ENCODE assay signal across 12 cellular contexts in genomic region chr6:42086046-42086664, GRCh38. TPM values are rescaled to one million over a fixed set of nuclear protein-coding genes. Genes with fewer than 3 reads are reported as not detected.
A peak's percentile ranks its signal among the peaks of the same experiment; 100 is the strongest.
DNase-seq lines count a peak whose midpoint lies in the region; FAIRE-seq and TF ChIP-seq lines count a peak whose summit lies in the region.
"Had no signal": no experiment of that assay in that cellular context is flagged by ENCODE, and none has a peak within 500 bp of the region (broad histone marks: within the 10 kb centered on the region; RNA-seq: fewer than 3 reads in every experiment).

No MANE protein-coding gene starts in this region.

- H3K4me3 Mint-ChIP-seq in progenitor cell of endocrine pancreas (ENCODE audit: low read depth) = no peak overlapping the region
- H3K4me3 Mint-ChIP-seq: activated B cell treated with CpG ODN at 0.5 μM for 24 hours; central memory CD8-positive, alpha-beta T cell had no signal

- WGBS in small intestine, 3 donors = 71 to 79% (median 75%) methylated on average over 12 of the region's 12 CpGs

- no peak for FAIRE-seq in small intestine (lab: Jason Lieb, UNC)

- H3K27ac ChIP-seq in cardiac muscle cell (no peak overlapping the region), small intestine (ENCODE audit: low read depth in 1 of 2, low read length in 1 of 2) (peak overlapping the region in 1 of 2 donors; percentile 39)
- H3K27ac ChIP-seq: vagina had no signal

- H3K4me1 Mint-ChIP-seq in progenitor cell of endocrine pancreas (ENCODE audit: low read depth) = no peaks in the 10 kb centered on the region
- H3K4me1 Mint-ChIP-seq: central memory CD8-positive, alpha-beta T cell had no signal

- no peaks in the 10 kb centered on the region for H3K9me3 Mint-ChIP-seq in progenitor cell of endocrine pancreas (ENCODE audit: low read depth)
- H3K9me3 Mint-ChIP-seq: activated B cell treated with CpG ODN at 0.5 μM for 24 hours; central memory CD8-positive, alpha-beta T cell had no signal

- H3K4me1 ChIP-seq in cardiac muscle cell (ENCODE audit: low read depth) (no peaks in the 10 kb centered on the region), small intestine (ENCODE audit: control insufficient read depth in 2 of 2, insufficient read depth in 1 of 2, low read depth in 1 of 2, low read length in 1 of 2) (no peaks in the 10 kb centered on the region)
- H3K4me1 ChIP-seq: vagina had no signal

- no peak overlapping the region for H3K27ac Mint-ChIP-seq in progenitor cell of endocrine pancreas
- H3K27ac Mint-ChIP-seq: activated B cell treated with CpG ODN at 0.5 μM for 24 hours had no signal

- no peak for DNase-seq in cardiac muscle cell (ENCODE audit: low read depth in 1 of 2, low spot score in 1 of 2)
- no peak for DNase-seq in progenitor cell of endocrine pancreas (ENCODE audit: low spot score, unreplicated experiment)
- no peak for DNase-seq in NCI-H345 treated with DMSO at 0.1 percent for 48 hours (lab: John Stamatoyannopoulos, UW; ENCODE audit: unreplicated experiment)
- no peak for DNase-seq in GOT3 (lab: John Stamatoyannopoulos, UW)
- no peak for DNase-seq in small intestine
- DNase-seq in NCI-H748 treated with DMSO at 0.1 percent for 48 hours (lab: John Stamatoyannopoulos, UW) = no peak
- DNase-seq: activated B cell treated with CpG ODN at 0.5 μM for 24 hours, DMS79 treated with DMSO at 0.1 percent for 48 hours had no signal

- H3K36me3 ChIP-seq in cardiac muscle cell = no peaks in the 10 kb centered on the region
- H3K36me3 ChIP-seq in small intestine (ENCODE audit: control insufficient read depth in 2 of 2, insufficient read depth in 2 of 2, low read length in 2 of 2) = peaks cover 0 to 5% of the 10 kb centered on the region in 2 donors
- H3K36me3 ChIP-seq: vagina had no signal

- H3K27me3 ChIP-seq in cardiac muscle cell (no peaks in the 10 kb centered on the region), small intestine (ENCODE audit: control insufficient read depth in 2 of 2, insufficient read depth in 2 of 2, low read length in 2 of 2) (no peaks in the 10 kb centered on the region)
- H3K27me3 ChIP-seq: vagina had no signal

- H3K9me3 ChIP-seq in cardiac muscle cell (ENCODE audit: low read depth) = no peaks in the 10 kb centered on the region
- no peaks in the 10 kb centered on the region for H3K9me3 ChIP-seq in small intestine (ENCODE audit: control insufficient read depth, low read depth)
- H3K9me3 ChIP-seq: vagina had no signal

- no peaks in the 10 kb centered on the region for H3K36me3 Mint-ChIP-seq in progenitor cell of endocrine pancreas (ENCODE audit: insufficient read depth)

- no peaks in the 10 kb centered on the region for H3K27me3 Mint-ChIP-seq in progenitor cell of endocrine pancreas
- H3K27me3 Mint-ChIP-seq: activated B cell treated with CpG ODN at 0.5 μM for 24 hours; central memory CD8-positive, alpha-beta T cell had no signal

- TF ChIP-seq CTCF in GM12875 (IDR thresholded peaks at IDR 0.05; ENCODE audit: borderline replicate concordance, insufficient read depth, low read depth, low read length) (peak; percentile 10; the same call in 1 of the 2 replicates), WI38 (IDR thresholded peaks at IDR 0.05; ENCODE audit: low read depth, low read length) (peak; percentile 5; the same call in 1 of the 2 replicates), cardiac muscle cell (IDR thresholded peaks at IDR 0.05; ENCODE audit: low read depth, low read length) (peak; percentile 19), progenitor cell of endocrine pancreas (IDR thresholded peaks at IDR 0.05; ENCODE audit: unreplicated experiment) (peak; percentile 47)

- no peak overlapping the region for H3K4me3 ChIP-seq in GM12875 (ENCODE audit: low read depth, low read length)
- no peak overlapping the region for H3K4me3 ChIP-seq in WI38 (ENCODE audit: low read depth, low read length)
- no peak overlapping the region for H3K4me3 ChIP-seq in cardiac muscle cell
- H3K4me3 ChIP-seq in small intestine (ENCODE audit: low read depth in 1 of 2, low read length in 2 of 2) = no peak overlapping the region
- H3K4me3 ChIP-seq: vagina had no signal

RNA-seq across cellular contexts. Expression of gene TAF8, which starts 35.8 kb away (rescaled TPM):
- total RNA-seq in cardiac muscle cell (26.7 and 31.6 TPM in 2 replicates), progenitor cell of endocrine pancreas (38.9 and 40.4 TPM in 2 replicates)
- polyA plus RNA-seq in cardiac muscle cell (18.3 and 25.8 TPM in 2 replicates), small intestine (10 to 100 TPM in 1 of 3 donors, 1 to 10 TPM in 2; 6.7 to 14.4 (median 7.3) TPM)

RNA-seq across cellular contexts. Expression of gene C6orf132, which starts 56.3 kb away (rescaled TPM):
- total RNA-seq in cardiac muscle cell (1.7 and 2.7 TPM in 2 replicates), progenitor cell of endocrine pancreas (11.8 and 14.5 TPM in 2 replicates)
- polyA plus RNA-seq in cardiac muscle cell (0.49 and 0.56 TPM in 2 replicates), small intestine (100 to 1,000 TPM in 2 of 3 donors, 10 to 100 TPM in 1; 44.1 to 198 (median 119) TPM)
- total RNA-seq: activated B cell treated with CpG ODN at 0.5 μM for 24 hours had no signal
